1 cellular context compared by ENCODE assay signal in the genomic region with DNA sequence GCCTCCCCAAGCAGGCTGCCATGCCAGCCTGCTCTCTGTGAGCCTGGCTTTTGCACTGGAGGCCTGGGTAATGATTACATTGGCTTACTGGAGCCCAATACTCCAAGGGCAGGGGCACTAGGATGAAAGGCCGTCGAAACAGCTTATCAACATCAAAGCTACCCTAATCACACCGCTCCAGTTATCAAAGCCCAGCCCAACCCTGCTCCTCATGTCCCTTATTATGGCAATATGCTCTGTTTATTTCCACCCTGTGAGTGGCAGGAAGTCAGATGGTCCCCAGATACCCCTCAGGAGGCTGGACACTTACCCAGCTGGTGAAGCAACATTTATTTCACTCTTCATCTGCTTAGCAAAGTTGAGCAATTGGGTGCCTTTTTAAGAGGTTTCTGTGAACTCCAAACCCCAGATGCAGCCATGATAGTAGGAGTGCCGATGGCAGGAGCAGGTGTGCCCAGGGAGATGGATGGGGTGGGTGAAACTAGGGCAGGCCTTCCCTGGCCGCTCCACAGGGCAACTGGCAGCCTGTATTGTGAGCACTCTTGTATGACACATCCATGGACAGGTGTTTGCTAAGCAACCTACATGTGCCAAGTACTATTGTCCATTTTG.
TF ChIP-seq lines count a peak whose summit lies in the region.

No MANE protein-coding gene starts in this region.

TF ChIP-seq in HepG2, 621 proteins besides CTCF, POLR2A, EP300 and RAD21 (continued from another document):
- TF ChIP-seq, protein P1, sequence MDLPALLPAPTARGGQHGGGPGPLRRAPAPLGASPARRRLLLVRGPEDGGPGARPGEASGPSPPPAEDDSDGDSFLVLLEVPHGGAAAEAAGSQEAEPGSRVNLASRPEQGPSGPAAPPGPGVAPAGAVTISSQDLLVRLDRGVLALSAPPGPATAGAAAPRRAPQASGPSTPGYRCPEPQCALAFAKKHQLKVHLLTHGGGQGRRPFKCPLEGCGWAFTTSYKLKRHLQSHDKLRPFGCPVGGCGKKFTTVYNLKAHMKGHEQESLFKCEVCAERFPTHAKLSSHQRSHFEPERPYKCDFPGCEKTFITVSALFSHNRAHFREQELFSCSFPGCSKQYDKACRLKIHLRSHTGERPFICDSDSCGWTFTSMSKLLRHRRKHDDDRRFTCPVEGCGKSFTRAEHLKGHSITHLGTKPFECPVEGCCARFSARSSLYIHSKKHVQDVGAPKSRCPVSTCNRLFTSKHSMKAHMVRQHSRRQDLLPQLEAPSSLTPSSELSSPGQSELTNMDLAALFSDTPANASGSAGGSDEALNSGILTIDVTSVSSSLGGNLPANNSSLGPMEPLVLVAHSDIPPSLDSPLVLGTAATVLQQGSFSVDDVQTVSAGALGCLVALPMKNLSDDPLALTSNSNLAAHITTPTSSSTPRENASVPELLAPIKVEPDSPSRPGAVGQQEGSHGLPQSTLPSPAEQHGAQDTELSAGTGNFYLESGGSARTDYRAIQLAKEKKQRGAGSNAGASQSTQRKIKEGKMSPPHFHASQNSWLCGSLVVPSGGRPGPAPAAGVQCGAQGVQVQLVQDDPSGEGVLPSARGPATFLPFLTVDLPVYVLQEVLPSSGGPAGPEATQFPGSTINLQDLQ (CRISPR knock-in tag; IDR thresholded peaks at IDR 0.05): no peak
- TF ChIP-seq ATF7-NPFF (CRISPR knock-in tag; IDR thresholded peaks at IDR 0.05; ENCODE audit: low read depth) (no peak), NCOA2 (CRISPR knock-in tag; IDR thresholded peaks at IDR 0.05) (peak; percentile 86), ZNF792 (CRISPR knock-in tag; IDR thresholded peaks at IDR 0.05) (no peak), FOXJ3 (CRISPR knock-in tag; IDR thresholded peaks at IDR 0.05; ENCODE audit: borderline replicate concordance) (no peak; the same call in 1 of the 2 replicates), ZNF431 (CRISPR knock-in tag; IDR thresholded peaks at IDR 0.05; ENCODE audit: borderline replicate concordance, low read depth) (0 out of 2 replicates have a peak, but pooled peaks have one; percentile 30), SOX6 (IDR thresholded peaks at IDR 0.05) (no peak), SOX6 (CRISPR knock-in tag; IDR thresholded peaks at IDR 0.05) (peak; percentile 75), RXRB (CRISPR knock-in tag; IDR thresholded peaks at IDR 0.05; ENCODE audit: borderline replicate concordance) (peak; percentile 54; the same call in 1 of the 2 replicates), ZNF788 (CRISPR knock-in tag; IDR thresholded peaks at IDR 0.05; ENCODE audit: borderline replicate concordance) (peak; percentile 52; the same call in 1 of the 2 replicates), HMG20B (CRISPR knock-in tag; conservative IDR thresholded peaks at IDR 0.05) (peak; percentile 82)
- TF ChIP-seq, protein P2, sequence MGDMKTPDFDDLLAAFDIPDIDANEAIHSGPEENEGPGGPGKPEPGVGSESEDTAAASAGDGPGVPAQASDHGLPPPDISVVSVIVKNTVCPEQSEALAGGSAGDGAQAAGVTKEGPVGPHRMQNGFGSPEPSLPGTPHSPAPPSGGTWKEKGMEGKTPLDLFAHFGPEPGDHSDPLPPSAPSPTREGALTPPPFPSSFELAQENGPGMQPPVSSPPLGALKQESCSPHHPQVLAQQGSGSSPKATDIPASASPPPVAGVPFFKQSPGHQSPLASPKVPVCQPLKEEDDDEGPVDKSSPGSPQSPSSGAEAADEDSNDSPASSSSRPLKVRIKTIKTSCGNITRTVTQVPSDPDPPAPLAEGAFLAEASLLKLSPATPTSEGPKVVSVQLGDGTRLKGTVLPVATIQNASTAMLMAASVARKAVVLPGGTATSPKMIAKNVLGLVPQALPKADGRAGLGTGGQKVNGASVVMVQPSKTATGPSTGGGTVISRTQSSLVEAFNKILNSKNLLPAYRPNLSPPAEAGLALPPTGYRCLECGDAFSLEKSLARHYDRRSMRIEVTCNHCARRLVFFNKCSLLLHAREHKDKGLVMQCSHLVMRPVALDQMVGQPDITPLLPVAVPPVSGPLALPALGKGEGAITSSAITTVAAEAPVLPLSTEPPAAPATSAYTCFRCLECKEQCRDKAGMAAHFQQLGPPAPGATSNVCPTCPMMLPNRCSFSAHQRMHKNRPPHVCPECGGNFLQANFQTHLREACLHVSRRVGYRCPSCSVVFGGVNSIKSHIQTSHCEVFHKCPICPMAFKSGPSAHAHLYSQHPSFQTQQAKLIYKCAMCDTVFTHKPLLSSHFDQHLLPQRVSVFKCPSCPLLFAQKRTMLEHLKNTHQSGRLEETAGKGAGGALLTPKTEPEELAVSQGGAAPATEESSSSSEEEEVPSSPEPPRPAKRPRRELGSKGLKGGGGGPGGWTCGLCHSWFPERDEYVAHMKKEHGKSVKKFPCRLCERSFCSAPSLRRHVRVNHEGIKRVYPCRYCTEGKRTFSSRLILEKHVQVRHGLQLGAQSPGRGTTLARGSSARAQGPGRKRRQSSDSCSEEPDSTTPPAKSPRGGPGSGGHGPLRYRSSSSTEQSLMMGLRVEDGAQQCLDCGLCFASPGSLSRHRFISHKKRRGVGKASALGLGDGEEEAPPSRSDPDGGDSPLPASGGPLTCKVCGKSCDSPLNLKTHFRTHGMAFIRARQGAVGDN (CRISPR knock-in tag; IDR thresholded peaks at IDR 0.05): 0 out of 2 replicates have a peak, but pooled peaks have one; percentile 38
- TF ChIP-seq, protein P3, sequence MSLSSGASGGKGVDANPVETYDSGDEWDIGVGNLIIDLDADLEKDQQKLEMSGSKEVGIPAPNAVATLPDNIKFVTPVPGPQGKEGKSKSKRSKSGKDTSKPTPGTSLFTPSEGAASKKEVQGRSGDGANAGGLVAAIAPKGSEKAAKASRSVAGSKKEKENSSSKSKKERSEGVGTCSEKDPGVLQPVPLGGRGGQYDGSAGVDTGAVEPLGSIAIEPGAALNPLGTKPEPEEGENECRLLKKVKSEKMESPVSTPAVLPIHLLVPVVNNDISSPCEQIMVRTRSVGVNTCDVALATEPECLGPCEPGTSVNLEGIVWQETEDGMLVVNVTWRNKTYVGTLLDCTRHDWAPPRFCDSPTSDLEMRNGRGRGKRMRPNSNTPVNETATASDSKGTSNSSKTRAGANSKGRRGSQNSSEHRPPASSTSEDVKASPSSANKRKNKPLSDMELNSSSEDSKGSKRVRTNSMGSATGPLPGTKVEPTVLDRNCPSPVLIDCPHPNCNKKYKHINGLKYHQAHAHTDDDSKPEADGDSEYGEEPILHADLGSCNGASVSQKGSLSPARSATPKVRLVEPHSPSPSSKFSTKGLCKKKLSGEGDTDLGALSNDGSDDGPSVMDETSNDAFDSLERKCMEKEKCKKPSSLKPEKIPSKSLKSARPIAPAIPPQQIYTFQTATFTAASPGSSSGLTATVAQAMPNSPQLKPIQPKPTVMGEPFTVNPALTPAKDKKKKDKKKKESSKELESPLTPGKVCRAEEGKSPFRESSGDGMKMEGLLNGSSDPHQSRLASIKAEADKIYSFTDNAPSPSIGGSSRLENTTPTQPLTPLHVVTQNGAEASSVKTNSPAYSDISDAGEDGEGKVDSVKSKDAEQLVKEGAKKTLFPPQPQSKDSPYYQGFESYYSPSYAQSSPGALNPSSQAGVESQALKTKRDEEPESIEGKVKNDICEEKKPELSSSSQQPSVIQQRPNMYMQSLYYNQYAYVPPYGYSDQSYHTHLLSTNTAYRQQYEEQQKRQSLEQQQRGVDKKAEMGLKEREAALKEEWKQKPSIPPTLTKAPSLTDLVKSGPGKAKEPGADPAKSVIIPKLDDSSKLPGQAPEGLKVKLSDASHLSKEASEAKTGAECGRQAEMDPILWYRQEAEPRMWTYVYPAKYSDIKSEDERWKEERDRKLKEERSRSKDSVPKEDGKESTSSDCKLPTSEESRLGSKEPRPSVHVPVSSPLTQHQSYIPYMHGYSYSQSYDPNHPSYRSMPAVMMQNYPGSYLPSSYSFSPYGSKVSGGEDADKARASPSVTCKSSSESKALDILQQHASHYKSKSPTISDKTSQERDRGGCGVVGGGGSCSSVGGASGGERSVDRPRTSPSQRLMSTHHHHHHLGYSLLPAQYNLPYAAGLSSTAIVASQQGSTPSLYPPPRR (CRISPR knock-in tag; IDR thresholded peaks at IDR 0.05; ENCODE audit: borderline replicate concordance): peak; percentile 71; the same call in 1 of the 2 replicates
- TF ChIP-seq, protein P4, sequence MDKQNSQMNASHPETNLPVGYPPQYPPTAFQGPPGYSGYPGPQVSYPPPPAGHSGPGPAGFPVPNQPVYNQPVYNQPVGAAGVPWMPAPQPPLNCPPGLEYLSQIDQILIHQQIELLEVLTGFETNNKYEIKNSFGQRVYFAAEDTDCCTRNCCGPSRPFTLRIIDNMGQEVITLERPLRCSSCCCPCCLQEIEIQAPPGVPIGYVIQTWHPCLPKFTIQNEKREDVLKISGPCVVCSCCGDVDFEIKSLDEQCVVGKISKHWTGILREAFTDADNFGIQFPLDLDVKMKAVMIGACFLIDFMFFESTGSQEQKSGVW (CRISPR knock-in tag; IDR thresholded peaks at IDR 0.05; ENCODE audit: borderline replicate concordance): no peak
- TF ChIP-seq, protein P5, sequence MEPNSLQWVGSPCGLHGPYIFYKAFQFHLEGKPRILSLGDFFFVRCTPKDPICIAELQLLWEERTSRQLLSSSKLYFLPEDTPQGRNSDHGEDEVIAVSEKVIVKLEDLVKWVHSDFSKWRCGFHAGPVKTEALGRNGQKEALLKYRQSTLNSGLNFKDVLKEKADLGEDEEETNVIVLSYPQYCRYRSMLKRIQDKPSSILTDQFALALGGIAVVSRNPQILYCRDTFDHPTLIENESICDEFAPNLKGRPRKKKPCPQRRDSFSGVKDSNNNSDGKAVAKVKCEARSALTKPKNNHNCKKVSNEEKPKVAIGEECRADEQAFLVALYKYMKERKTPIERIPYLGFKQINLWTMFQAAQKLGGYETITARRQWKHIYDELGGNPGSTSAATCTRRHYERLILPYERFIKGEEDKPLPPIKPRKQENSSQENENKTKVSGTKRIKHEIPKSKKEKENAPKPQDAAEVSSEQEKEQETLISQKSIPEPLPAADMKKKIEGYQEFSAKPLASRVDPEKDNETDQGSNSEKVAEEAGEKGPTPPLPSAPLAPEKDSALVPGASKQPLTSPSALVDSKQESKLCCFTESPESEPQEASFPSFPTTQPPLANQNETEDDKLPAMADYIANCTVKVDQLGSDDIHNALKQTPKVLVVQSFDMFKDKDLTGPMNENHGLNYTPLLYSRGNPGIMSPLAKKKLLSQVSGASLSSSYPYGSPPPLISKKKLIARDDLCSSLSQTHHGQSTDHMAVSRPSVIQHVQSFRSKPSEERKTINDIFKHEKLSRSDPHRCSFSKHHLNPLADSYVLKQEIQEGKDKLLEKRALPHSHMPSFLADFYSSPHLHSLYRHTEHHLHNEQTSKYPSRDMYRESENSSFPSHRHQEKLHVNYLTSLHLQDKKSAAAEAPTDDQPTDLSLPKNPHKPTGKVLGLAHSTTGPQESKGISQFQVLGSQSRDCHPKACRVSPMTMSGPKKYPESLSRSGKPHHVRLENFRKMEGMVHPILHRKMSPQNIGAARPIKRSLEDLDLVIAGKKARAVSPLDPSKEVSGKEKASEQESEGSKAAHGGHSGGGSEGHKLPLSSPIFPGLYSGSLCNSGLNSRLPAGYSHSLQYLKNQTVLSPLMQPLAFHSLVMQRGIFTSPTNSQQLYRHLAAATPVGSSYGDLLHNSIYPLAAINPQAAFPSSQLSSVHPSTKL (CRISPR knock-in tag; IDR thresholded peaks at IDR 0.05): peak; percentile 81
- TF ChIP-seq, protein P6, sequence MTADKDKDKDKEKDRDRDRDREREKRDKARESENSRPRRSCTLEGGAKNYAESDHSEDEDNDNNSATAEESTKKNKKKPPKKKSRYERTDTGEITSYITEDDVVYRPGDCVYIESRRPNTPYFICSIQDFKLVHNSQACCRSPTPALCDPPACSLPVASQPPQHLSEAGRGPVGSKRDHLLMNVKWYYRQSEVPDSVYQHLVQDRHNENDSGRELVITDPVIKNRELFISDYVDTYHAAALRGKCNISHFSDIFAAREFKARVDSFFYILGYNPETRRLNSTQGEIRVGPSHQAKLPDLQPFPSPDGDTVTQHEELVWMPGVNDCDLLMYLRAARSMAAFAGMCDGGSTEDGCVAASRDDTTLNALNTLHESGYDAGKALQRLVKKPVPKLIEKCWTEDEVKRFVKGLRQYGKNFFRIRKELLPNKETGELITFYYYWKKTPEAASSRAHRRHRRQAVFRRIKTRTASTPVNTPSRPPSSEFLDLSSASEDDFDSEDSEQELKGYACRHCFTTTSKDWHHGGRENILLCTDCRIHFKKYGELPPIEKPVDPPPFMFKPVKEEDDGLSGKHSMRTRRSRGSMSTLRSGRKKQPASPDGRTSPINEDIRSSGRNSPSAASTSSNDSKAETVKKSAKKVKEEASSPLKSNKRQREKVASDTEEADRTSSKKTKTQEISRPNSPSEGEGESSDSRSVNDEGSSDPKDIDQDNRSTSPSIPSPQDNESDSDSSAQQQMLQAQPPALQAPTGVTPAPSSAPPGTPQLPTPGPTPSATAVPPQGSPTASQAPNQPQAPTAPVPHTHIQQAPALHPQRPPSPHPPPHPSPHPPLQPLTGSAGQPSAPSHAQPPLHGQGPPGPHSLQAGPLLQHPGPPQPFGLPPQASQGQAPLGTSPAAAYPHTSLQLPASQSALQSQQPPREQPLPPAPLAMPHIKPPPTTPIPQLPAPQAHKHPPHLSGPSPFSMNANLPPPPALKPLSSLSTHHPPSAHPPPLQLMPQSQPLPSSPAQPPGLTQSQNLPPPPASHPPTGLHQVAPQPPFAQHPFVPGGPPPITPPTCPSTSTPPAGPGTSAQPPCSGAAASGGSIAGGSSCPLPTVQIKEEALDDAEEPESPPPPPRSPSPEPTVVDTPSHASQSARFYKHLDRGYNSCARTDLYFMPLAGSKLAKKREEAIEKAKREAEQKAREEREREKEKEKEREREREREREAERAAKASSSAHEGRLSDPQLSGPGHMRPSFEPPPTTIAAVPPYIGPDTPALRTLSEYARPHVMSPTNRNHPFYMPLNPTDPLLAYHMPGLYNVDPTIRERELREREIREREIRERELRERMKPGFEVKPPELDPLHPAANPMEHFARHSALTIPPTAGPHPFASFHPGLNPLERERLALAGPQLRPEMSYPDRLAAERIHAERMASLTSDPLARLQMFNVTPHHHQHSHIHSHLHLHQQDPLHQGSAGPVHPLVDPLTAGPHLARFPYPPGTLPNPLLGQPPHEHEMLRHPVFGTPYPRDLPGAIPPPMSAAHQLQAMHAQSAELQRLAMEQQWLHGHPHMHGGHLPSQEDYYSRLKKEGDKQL (CRISPR knock-in tag; IDR thresholded peaks at IDR 0.05; ENCODE audit: low read depth): peak; percentile 80
